Comparison of ENCODE assay signal across 9 cellular contexts in genomic region chr5:138874771-138875628, GRCh38. TPM values are rescaled to one million over a fixed set of nuclear protein-coding genes. Genes with fewer than 3 reads are reported as not detected.
DNase-seq lines count a peak whose midpoint lies in the region; ATAC-seq and TF ChIP-seq lines count a peak whose summit lies in the region.
"Had no signal": no experiment of that assay in that cellular context is flagged by ENCODE, and none has a peak within 500 bp of the region (broad histone marks: within the 10 kb centered on the region; RNA-seq: fewer than 3 reads in every experiment).

LRRTM2 (minus strand) TSS chr5:138875335; CDS start chr5:138874911, 424 bp downstream.

- no peaks in the 10 kb centered on the region for H3K9me3 ChIP-seq in esophagus muscularis mucosa

- TF ChIP-seq CTCF in esophagus muscularis mucosa (IDR thresholded peaks at IDR 0.05) = no peak

- intact Hi-C loops in esophagus muscularis mucosa (cut with DNase I) = no loop called here

- peaks cover 43 to 76% (median 66%) of the 10 kb centered on the region in 4 donors for H3K4me1 ChIP-seq in esophagus muscularis mucosa

- H3K4me3 ChIP-seq in esophagus muscularis mucosa = peak within 1 kb of the TSS; percentile 8 to 27 (median 11)

- TF ChIP-seq POLR2A in esophagus muscularis mucosa (IDR thresholded peaks at IDR 0.05; ENCODE audit: low read depth) = no peak

- ATAC-seq in GM19455 (IDR thresholded peaks at IDR 0.05; ENCODE audit: unreplicated experiment) = no peak
- ATAC-seq in stimulated activated naive CD8-positive, alpha-beta T cell treated with anti-CD3 and anti-CD28 coated beads, Interleukin-15, Interleukin-2, amounts not matched to agents 100 U/mL and 50 U/mL, for 24 hours = no peak
- ATAC-seq in HG02870 (IDR thresholded peaks at IDR 0.05; ENCODE audit: unreplicated experiment) = no peak

- peak; percentile 61 for DNase-seq in COLO829 (ENCODE audit: low spot score)
- DNase-seq in NCI-H82 treated with DMSO at 0.1 percent for 48 hours (lab: John Stamatoyannopoulos, UW; ENCODE audit: unreplicated experiment) = peak; percentile 55
- DNase-seq in esophagus muscularis mucosa (ENCODE audit: extremely low spot score) = no peak
- DNase-seq in occipital lobe (lab: John Stamatoyannopoulos, UW) = peak; percentile 36
- no peak for DNase-seq in NCI-H1105 (lab: John Stamatoyannopoulos, UW)
- DNase-seq in stimulated activated naive CD8-positive, alpha-beta T cell treated with anti-CD3 and anti-CD28 coated beads, Interleukin-15, Interleukin-2, amounts not matched to agents 100 U/mL and 50 U/mL, for 24 hours = no peak
- DNase-seq: NCI-H226 had no signal

- H3K27me3 ChIP-seq in esophagus muscularis mucosa = no peaks in the 10 kb centered on the region

- WGBS in esophagus muscularis mucosa = 55% methylated on average over 18 of the region's 18 CpGs

- H3K27ac ChIP-seq in esophagus muscularis mucosa (replicated peaks in 1 of 4) = no peak within 1 kb of the TSS

- TF ChIP-seq EP300 in esophagus muscularis mucosa (IDR thresholded peaks at IDR 0.05) = no peak

- H3K36me3 ChIP-seq in esophagus muscularis mucosa = no peaks in the 10 kb centered on the region

RNA-seq across cellular contexts. Expression of gene LRRTM2, which starts in this region (rescaled TPM):
- total RNA-seq in esophagus muscularis mucosa (under 1 TPM; 0.06 to 0.42 (median 0.12) TPM), occipital lobe (104 TPM)

Comparison
In these comparisons a context has a peak if more than half of its experiments do, and no peak if none do; other contexts are left out.
1. RNA of gene LRRTM2 (total RNA-seq): 104 TPM in occipital lobe (single experiment); 0.06 to 0.42 TPM in esophagus muscularis mucosa; every median in the first group is over 10 times any median in the second.
2. DNase-seq: peak in COLO829 (single experiment), NCI-H82 treated with DMSO at 0.1 percent for 48 hours (single experiment) and occipital lobe (single experiment); none in esophagus muscularis mucosa (single experiment), NCI-H1105 (single experiment) and stimulated activated naive CD8-positive, alpha-beta T cell treated with anti-CD3 and anti-CD28 coated beads, Interleukin-15, Interleukin-2, amounts not matched to agents 100 U/mL and 50 U/mL, for 24 hours (single experiment).